In the genomic region with DNA sequence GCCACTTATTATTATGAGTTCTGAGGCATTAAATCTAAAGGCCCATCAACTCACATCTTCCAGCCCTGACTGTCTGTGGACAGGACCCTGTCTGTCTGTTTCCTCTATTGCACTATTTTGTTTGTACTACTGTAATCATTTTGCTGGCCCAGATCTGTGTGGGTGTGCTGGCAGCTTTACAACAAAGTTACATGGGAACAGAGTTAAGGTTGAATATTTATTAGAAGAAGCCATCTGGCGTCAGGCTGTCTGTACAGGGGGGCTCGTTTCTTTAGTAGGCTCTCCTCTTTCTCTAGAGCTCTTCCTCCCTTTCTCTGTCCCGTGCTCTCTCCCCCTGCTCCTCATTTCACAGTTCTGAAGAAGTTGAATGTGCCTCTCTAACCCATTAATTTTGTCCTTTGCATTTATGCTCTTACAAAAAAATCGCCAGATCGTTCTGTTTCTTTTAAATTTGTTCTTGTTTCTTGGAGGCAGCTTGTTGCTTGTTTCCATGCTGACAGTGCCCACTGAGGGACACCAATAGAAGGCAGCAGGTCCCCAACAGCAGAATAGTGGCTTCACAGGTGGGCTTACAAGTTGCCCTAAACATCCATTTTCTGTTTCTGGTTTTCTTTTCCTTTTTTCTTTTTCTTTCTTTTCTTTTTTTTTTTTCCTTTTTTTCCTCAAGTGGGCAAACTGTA, we compare ENCODE assay signal across 11 cellular contexts.
DNase-seq lines count a peak whose midpoint lies in the region; ATAC-seq and TF ChIP-seq lines count a peak whose summit lies in the region.
"Had no signal": no experiment of that assay in that cellular context is flagged by ENCODE, and none has a peak within 500 bp of the region (broad histone marks: within the 10 kb centered on the region; RNA-seq: fewer than 3 reads in every experiment).

No MANE protein-coding gene starts in this region.

- DNase-seq in H4 (ENCODE audit: low spot score) (peak; percentile 38), adipocyte (ENCODE audit: low read depth) (peak; percentile 57), left ventricle myocardium inferior (peak; percentile 23), stromal cell of bone marrow (ENCODE audit: low read depth) (peak; percentile 27), KBM-7 (no peak), HPDE6-E6E7 (ENCODE audit: extremely low spot score) (no peak)
- DNase-seq in effector memory CD4-positive, alpha-beta T cell = no peak
- DNase-seq: NCI-H510A, occipital lobe had no signal

- peak overlapping the region; percentile 16 for H3K9ac ChIP-seq in adipocyte (ENCODE audit: low read length)

- intact Hi-C loops in left ventricle myocardium inferior (cut with micrococcal nuclease) = no loop called here

- TF ChIP-seq CTCF in left ventricle myocardium inferior (IDR thresholded peaks at IDR 0.05; ENCODE audit: borderline replicate concordance) = no peak

- H3K27me3 ChIP-seq in adipocyte (replicated peaks; ENCODE audit: control insufficient read depth, insufficient read depth, low read length) (no peaks in the 10 kb centered on the region), left ventricle myocardium inferior (ENCODE audit: low read depth) (no peaks in the 10 kb centered on the region)
- no peaks in the 10 kb centered on the region for H3K27me3 ChIP-seq in effector memory CD4-positive, alpha-beta T cell (replicated peaks; ENCODE audit: control insufficient read depth, insufficient read depth, low read length, poor library complexity, severe bottlenecking)
- H3K27me3 ChIP-seq: gastrocnemius medialis had no signal

- H3K4me3 ChIP-seq in adipocyte (ENCODE audit: low read length) = peak overlapping the region; percentile 53
- no peak overlapping the region for H3K4me3 ChIP-seq in left ventricle myocardium inferior
- H3K4me3 ChIP-seq in effector memory CD4-positive, alpha-beta T cell (ENCODE audit: insufficient read depth, low read depth, low read length, poor library complexity, severe bottlenecking) = no peak overlapping the region
- H3K4me3 ChIP-seq: gastrocnemius medialis had no signal

- H3K4me1 ChIP-seq in adipocyte (ENCODE audit: control insufficient read depth, insufficient read depth, low read length) (peaks cover 35% of the 10 kb centered on the region), left ventricle myocardium inferior (peaks cover 12% of the 10 kb centered on the region)
- H3K4me1 ChIP-seq in effector memory CD4-positive, alpha-beta T cell (ENCODE audit: control insufficient read depth, insufficient read depth, low read length, poor library complexity, severe bottlenecking) = no peaks in the 10 kb centered on the region
- H3K4me1 ChIP-seq: gastrocnemius medialis had no signal

- in situ Hi-C loops in KBM-7 (cut with MboI; ENCODE audit: low pct_unique_long_range_greater_than_20kb, low sequenced_read_pairs) = no loop called here

- no peaks in the 10 kb centered on the region for H3K36me3 ChIP-seq in adipocyte (ENCODE audit: control insufficient read depth, insufficient read depth, low read length, severe bottlenecking)
- no peaks in the 10 kb centered on the region for H3K36me3 ChIP-seq in left ventricle myocardium inferior
- H3K36me3 ChIP-seq in effector memory CD4-positive, alpha-beta T cell (ENCODE audit: control insufficient read depth, insufficient read depth, low read length) = no peaks in the 10 kb centered on the region
- H3K36me3 ChIP-seq: gastrocnemius medialis had no signal

- no peak for ATAC-seq in HG03175 (IDR thresholded peaks at IDR 0.05; ENCODE audit: unreplicated experiment)
- ATAC-seq: gastrocnemius medialis had no signal

- peak overlapping the region; percentile 72 for H3K27ac ChIP-seq in left ventricle myocardium inferior (replicated peaks)
- no peak overlapping the region for H3K27ac ChIP-seq in effector memory CD4-positive, alpha-beta T cell (ENCODE audit: insufficient read depth, low read length, poor library complexity, severe bottlenecking)
- H3K27ac ChIP-seq: gastrocnemius medialis had no signal

- H3K9me3 ChIP-seq in adipocyte (ENCODE audit: control insufficient read depth, low read length) (no peaks in the 10 kb centered on the region), left ventricle myocardium inferior (replicated peaks) (no peaks in the 10 kb centered on the region)
- no peaks in the 10 kb centered on the region for H3K9me3 ChIP-seq in effector memory CD4-positive, alpha-beta T cell (ENCODE audit: control insufficient read depth, low read length)
- H3K9me3 ChIP-seq: gastrocnemius medialis had no signal

Comparison
In these comparisons a context has a peak if more than half of its experiments do, and no peak if none do; other contexts are left out.
1. DNase-seq: peak in H4 (single experiment), adipocyte (single experiment), left ventricle myocardium inferior (single experiment) and stromal cell of bone marrow (single experiment); none in KBM-7 (single experiment), effector memory CD4-positive, alpha-beta T cell (0 of 3) and HPDE6-E6E7 (single experiment).